In the genomic region with DNA sequence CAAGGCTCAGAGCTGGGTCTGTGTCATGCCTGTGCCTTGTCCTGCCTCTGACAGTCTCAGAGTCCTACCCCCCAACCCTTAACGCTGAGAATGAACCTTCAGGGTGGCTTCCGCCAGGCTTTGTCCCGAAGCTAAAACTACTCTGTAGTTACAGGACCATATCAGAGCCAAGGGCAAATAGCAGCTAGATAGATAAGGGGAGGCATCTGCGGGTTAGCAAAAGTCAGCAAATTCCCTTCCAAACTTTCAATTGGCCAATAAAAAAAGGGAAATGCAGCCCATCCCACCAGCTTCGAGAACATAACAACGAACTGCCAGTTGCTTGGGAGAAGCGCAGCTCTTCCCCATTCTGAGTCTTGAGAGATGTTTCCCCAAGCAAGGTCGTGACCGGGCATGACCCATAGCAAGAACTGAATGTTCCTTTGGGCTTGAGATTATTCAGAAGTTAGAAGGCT, we compare ENCODE assay signal across 1 cellular context.
TF ChIP-seq lines count a peak whose summit lies in the region.

No MANE protein-coding gene starts in this region.

TF ChIP-seq in WTC11, 78 proteins besides CTCF, POLR2A, EP300 and RAD21 (continued from another document):
- no peak for TF ChIP-seq TCF7 (CRISPR knock-in tag; IDR thresholded peaks at IDR 0.05; ENCODE audit: low read depth)
